ENCODE assay signal across 16 cellular contexts in genomic region chr14:93683241-93683640, GRCh38.
A peak's percentile ranks its signal among the peaks of the same experiment; 100 is the strongest.
DNase-seq lines count a peak whose midpoint lies in the region; TF ChIP-seq lines count a peak whose summit lies in the region.
"Had no signal": no experiment of that assay in that cellular context is flagged by ENCODE, and none has a peak within 500 bp of the region (broad histone marks: within the 10 kb centered on the region; RNA-seq: fewer than 3 reads in every experiment).

No MANE protein-coding gene starts in this region.

- H3K56ac ChIP-seq in H9 (ENCODE audit: insufficient read length, low read depth, low read length): no peak overlapping the region

- no peaks in the 10 kb centered on the region for H3K23me2 ChIP-seq in H9 (ENCODE audit: insufficient read length, low read depth, low read length, poor library complexity, severe bottlenecking)

- no peak overlapping the region for H3K9ac ChIP-seq in H9 (ENCODE audit: extremely low read depth, insufficient read length, low read length)

- H2BK15ac ChIP-seq in H9 (ENCODE audit: low read depth, low read length): no peak overlapping the region

- no peak overlapping the region for H2BK5ac ChIP-seq in H9 (ENCODE audit: insufficient read length, low read length)

- H3K4ac ChIP-seq in H9 (ENCODE audit: low read depth, low read length): no peak overlapping the region

- no peaks in the 10 kb centered on the region for H3K36me3 Mint-ChIP-seq in H9 (ENCODE audit: insufficient read depth in 1 of 3, low read depth in 3 of 3)
- H3K36me3 Mint-ChIP-seq: CD4-positive, alpha-beta memory T cell; immature natural killer cell had no signal

- no peak overlapping the region for H4K91ac ChIP-seq in H9 (ENCODE audit: insufficient read length, low read depth, low read length)

- peak; percentile 8 for DNase-seq in Caki2 (ENCODE audit: low read depth)
- DNase-seq in H9: peak; percentile 79
- peak; percentile 48 for DNase-seq in NCI-H82 treated with DMSO at 0.1 percent for 48 hours (lab: John Stamatoyannopoulos, UW; ENCODE audit: unreplicated experiment)
- DNase-seq in erythroblast (lab: John Stamatoyannopoulos, UW): peak; percentile 12 to 40
- DNase-seq in GOT3 (lab: John Stamatoyannopoulos, UW): no peak
- no peak for DNase-seq in kidney tubule cell (ENCODE audit: low spot score)
- DNase-seq in NOMO-1 (lab: John Stamatoyannopoulos, UW; ENCODE audit: unreplicated experiment in 2 of 2): no peak
- no peak for DNase-seq in NK-92 (lab: John Stamatoyannopoulos, UW; ENCODE audit: unreplicated experiment)
- DNase-seq: activated T-cell treated with anti-CD3 and anti-CD28 coated beads, Interleukin-2, amount 50 U/mL, for 72 hours; body of pancreas; CD4-positive, alpha-beta memory T cell; immature natural killer cell; NCI-H774; right cardiac atrium; trophoblast cell had no signal

- H3K23ac ChIP-seq in H9 (ENCODE audit: insufficient read length, low read depth, low read length): no peak overlapping the region

- no peaks in the 10 kb centered on the region for H3K9me3 Mint-ChIP-seq in H9
- H3K9me3 Mint-ChIP-seq: activated T-cell treated with anti-CD3 and anti-CD28 coated beads, Interleukin-2, amount 50 U/mL, for 72 hours; CD4-positive, alpha-beta memory T cell; immature natural killer cell had no signal

- no peak overlapping the region for H3K18ac ChIP-seq in H9 (ENCODE audit: insufficient read length, low read depth, low read length)

- H3K27ac ChIP-seq in H9 (ENCODE audit: insufficient read length, low read depth, low read length): no peak overlapping the region
- H3K27ac ChIP-seq: body of pancreas, epithelial cell of prostate had no signal

- H3K27me3 Mint-ChIP-seq in H9 (ENCODE audit: low read depth): no peaks in the 10 kb centered on the region

- H2BK12ac ChIP-seq in H9 (ENCODE audit: insufficient read length, low read depth, low read length): no peak overlapping the region

- no peak for TF ChIP-seq CTCF in H9 (conservative IDR thresholded peaks at IDR 0.05)

- no peak overlapping the region for H4K5ac ChIP-seq in H9 (ENCODE audit: insufficient read length, low read depth, low read length)

- H3K4me3 Mint-ChIP-seq in H9: no peak overlapping the region
- H3K4me3 Mint-ChIP-seq: activated T-cell treated with anti-CD3 and anti-CD28 coated beads, Interleukin-2, amount 50 U/mL, for 72 hours; CD4-positive, alpha-beta memory T cell; immature natural killer cell had no signal

- no peak overlapping the region for H3K27ac Mint-ChIP-seq in H9
- H3K27ac Mint-ChIP-seq: activated T-cell treated with anti-CD3 and anti-CD28 coated beads, Interleukin-2, amount 50 U/mL, for 72 hours; CD4-positive, alpha-beta memory T cell; immature natural killer cell had no signal

- in situ Hi-C loops in Caki2 (cut with HindIII; ENCODE audit: low pct_unique_long_range_greater_than_20kb, low sequenced_read_pairs): no loop called here

- TF ChIP-seq POLR2A in erythroblast (IDR thresholded peaks at IDR 0.05; ENCODE audit: low read length): no peak

- no CpG with 5 or more reads among the region's 5 CpGs for WGBS in H9 (ENCODE audit: extremely low coverage, insufficient read length, low lambda C conversion rate)

- H2BK120ac ChIP-seq in H9 (ENCODE audit: low read depth, low read length, poor library complexity, severe bottlenecking): no peak overlapping the region

- H3K79me1 ChIP-seq in H9 (ENCODE audit: insufficient read depth, low read depth, low read length, poor library complexity, severe bottlenecking): no peaks in the 10 kb centered on the region

- no peak overlapping the region for H4K8ac ChIP-seq in H9 (replicated peaks; ENCODE audit: insufficient read length, low read depth, low read length)

- no peak overlapping the region for H3K14ac ChIP-seq in H9 (ENCODE audit: insufficient read depth, low read length)

- no peaks in the 10 kb centered on the region for H3K27me3 ChIP-seq in H9 (ENCODE audit: insufficient read depth, low read length)
- H3K27me3 ChIP-seq: body of pancreas had no signal

- no peaks in the 10 kb centered on the region for H3K9me3 ChIP-seq in H9 (ENCODE audit: control insufficient read depth, low read depth, low read length)
- H3K9me3 ChIP-seq: body of pancreas had no signal

- peaks cover 40 to 42% of the 10 kb centered on the region in 2 experiments for H3K4me1 Mint-ChIP-seq in H9
- H3K4me1 Mint-ChIP-seq: CD4-positive, alpha-beta memory T cell; immature natural killer cell had no signal

- peaks cover 13% of the 10 kb centered on the region; the same call in 1 of the 2 replicates for H3K4me1 ChIP-seq in H9 (ENCODE audit: insufficient read depth, low read length)
- H3K4me1 ChIP-seq: body of pancreas had no signal

- no peak overlapping the region for H2AK5ac ChIP-seq in H9 (ENCODE audit: insufficient read length, low read length)

- H3K4me2 ChIP-seq in H9 (ENCODE audit: insufficient read depth, insufficient read length, low read length): no peak overlapping the region

- no peak overlapping the region for H3T11ph ChIP-seq in H9 (ENCODE audit: low read length)

- H2AFZ ChIP-seq in H9 (ENCODE audit: low read length): peak overlapping the region; percentile 97

- no peak overlapping the region for H2BK20ac ChIP-seq in H9 (ENCODE audit: low read depth, low read length, poor library complexity, severe bottlenecking)

- H4K20me1 ChIP-seq in H9 (ENCODE audit: control insufficient read depth, insufficient read depth, insufficient read length): no peaks in the 10 kb centered on the region

- H3K79me2 ChIP-seq in H9 (ENCODE audit: insufficient read depth, low read length): no peaks in the 10 kb centered on the region

Comparison
In these comparisons a context has a peak if more than half of its experiments do, and no peak if none do; other contexts are left out.
1. DNase-seq: peak in Caki2 (single experiment), H9 (single experiment), NCI-H82 treated with DMSO at 0.1 percent for 48 hours (single experiment) and erythroblast (2 of 2); none in GOT3 (single experiment), kidney tubule cell (single experiment), NOMO-1 (0 of 2) and NK-92 (single experiment).